In the genomic region with DNA sequence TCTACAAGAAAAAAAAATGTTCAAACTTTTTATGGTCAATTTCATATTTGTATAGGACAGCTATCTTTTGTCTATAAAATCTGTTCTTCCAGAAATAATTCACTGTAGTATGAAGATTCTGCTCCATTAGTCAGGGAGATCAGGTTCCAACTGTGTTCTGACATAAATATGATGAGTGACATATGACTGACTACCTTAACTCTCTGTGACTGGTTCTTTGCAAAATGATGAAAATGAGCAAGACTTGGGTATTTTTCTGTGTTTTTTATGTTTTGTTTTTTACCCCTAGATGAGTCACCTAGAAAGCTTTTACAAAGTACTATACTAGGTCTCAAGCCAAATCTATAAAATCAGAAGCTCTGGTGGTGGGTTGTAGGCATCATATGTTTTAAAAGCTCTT, we compare ENCODE assay signal across 27 cellular contexts.
"Had no signal": no experiment of that assay in that cellular context is flagged by ENCODE, and none has a peak within 500 bp of the region (broad histone marks: within the 10 kb centered on the region; RNA-seq: fewer than 3 reads in every experiment).

No MANE protein-coding gene starts in this region.

- H3K4me1 Mint-ChIP-seq: activated CD4-positive, alpha-beta T cell treated with anti-CD3 and anti-CD28 coated beads for 36 hours; activated CD4-positive, alpha-beta T cell treated with anti-CD3 and anti-CD28 coated beads, Interleukin-2, amount 10 ng/mL, durations not matched to agents 24 days and 14 days; activated naive CD4-positive, alpha-beta T cell treated with anti-CD3 and anti-CD28 coated beads, Interleukin-2, amount 50 U/mL, for 24 hours; activated naive CD8-positive, alpha-beta T cell treated with anti-CD3 and anti-CD28 coated beads for 36 hours; activated naive CD8-positive, alpha-beta T cell treated with anti-CD3 and anti-CD28 coated beads, Interleukin-2, amount 50 U/mL, for 24 hours had no signal

- H3K27me3 ChIP-seq: adrenal gland, body of pancreas, colonic mucosa, gastroesophageal sphincter, heart right ventricle, hepatocyte had no signal

- DNase-seq: activated CD4-positive, alpha-beta memory T cell treated with anti-CD3 and anti-CD28 coated beads for 36 hours; activated CD4-positive, alpha-beta T cell treated with anti-CD3 and anti-CD28 coated beads for 36 hours; activated CD4-positive, alpha-beta T cell treated with anti-CD3 and anti-CD28 coated beads, Interleukin-2, amount 10 ng/mL, durations not matched to agents 24 days and 14 days; activated CD4-positive, CD25-positive, alpha-beta regulatory T cell; activated CD4-positive, CD25-positive, alpha-beta regulatory T cell treated with anti-CD3 and anti-CD28 coated beads, Interleukin-2, amount 50 U/mL, for 72 hours; activated effector memory CD4-positive, alpha-beta T cell treated with anti-CD3 and anti-CD28 coated beads, Interleukin-2, amount 50 U/mL, for 16 hours; activated naive CD4-positive, alpha-beta T cell treated with anti-CD3 and anti-CD28 coated beads for 36 hours; activated naive CD8-positive, alpha-beta T cell treated with anti-CD3 and anti-CD28 coated beads for 36 hours; activated naive CD8-positive, alpha-beta T cell treated with anti-CD3 and anti-CD28 coated beads, Interleukin-2, amount 50 U/mL, for 24 hours; activated T-cell treated with anti-CD3 and anti-CD28 coated beads, Interleukin-2, amount 50 U/mL, for 48 hours; adrenal gland; amygdala; aorta; body of pancreas; central memory CD4-positive, alpha-beta T cell; cerebellar nuclear complex; colonic mucosa; effector CD8-positive, alpha-beta T cell; foreskin melanocyte; heart right ventricle; T-helper 2 cell had no signal

- H3K4me3 ChIP-seq: adrenal gland, body of pancreas, colonic mucosa, gastroesophageal sphincter, heart right ventricle, hepatocyte had no signal

- ATAC-seq: activated CD4-positive, alpha-beta T cell treated with anti-CD3 and anti-CD28 coated beads for 36 hours; activated naive CD8-positive, alpha-beta T cell treated with anti-CD3 and anti-CD28 coated beads, Interleukin-2, amount 50 U/mL, for 24 hours; body of pancreas; esophagus mucosa; gastroesophageal sphincter; heart right ventricle had no signal

- H2AFZ ChIP-seq: hepatocyte had no signal

- H3K9me3 ChIP-seq: body of pancreas, colonic mucosa had no signal

- H3K4me3 Mint-ChIP-seq: activated CD4-positive, alpha-beta memory T cell treated with anti-CD3 and anti-CD28 coated beads for 36 hours; activated CD4-positive, alpha-beta T cell treated with anti-CD3 and anti-CD28 coated beads for 36 hours; activated CD4-positive, alpha-beta T cell treated with anti-CD3 and anti-CD28 coated beads, Interleukin-2, amount 10 ng/mL, durations not matched to agents 24 days and 14 days; activated naive CD4-positive, alpha-beta T cell treated with anti-CD3 and anti-CD28 coated beads for 36 hours; activated naive CD4-positive, alpha-beta T cell treated with anti-CD3 and anti-CD28 coated beads, Interleukin-2, amount 50 U/mL, for 24 hours; activated naive CD8-positive, alpha-beta T cell treated with anti-CD3 and anti-CD28 coated beads for 36 hours; activated naive CD8-positive, alpha-beta T cell treated with anti-CD3 and anti-CD28 coated beads, Interleukin-2, amount 50 U/mL, for 24 hours; activated T-helper 1 cell treated with anti-CD3 and anti-CD28 coated beads, Interleukin-12 subunit alpha, Interleukin-12 subunit beta, Interleukin-2, Interleukin-4 antibody, amounts not matched to agents 30 ng/mL and 10 ng/mL and 1 ng/mL, durations not matched to agents 14 hours and 24 hours and 36 hours had no signal

- H3K36me3 Mint-ChIP-seq: activated CD4-positive, alpha-beta memory T cell treated with anti-CD3 and anti-CD28 coated beads for 36 hours; activated naive CD4-positive, alpha-beta T cell treated with anti-CD3 and anti-CD28 coated beads, Interleukin-2, amount 50 U/mL, for 24 hours; activated naive CD8-positive, alpha-beta T cell treated with anti-CD3 and anti-CD28 coated beads for 36 hours had no signal

- H3K27ac Mint-ChIP-seq: activated CD4-positive, alpha-beta memory T cell treated with anti-CD3 and anti-CD28 coated beads for 36 hours; activated CD4-positive, alpha-beta T cell treated with anti-CD3 and anti-CD28 coated beads for 36 hours; activated CD4-positive, alpha-beta T cell treated with anti-CD3 and anti-CD28 coated beads, Interleukin-2, amount 10 ng/mL, durations not matched to agents 24 days and 14 days; activated naive CD4-positive, alpha-beta T cell treated with anti-CD3 and anti-CD28 coated beads for 36 hours; activated naive CD4-positive, alpha-beta T cell treated with anti-CD3 and anti-CD28 coated beads, Interleukin-2, amount 50 U/mL, for 24 hours; activated naive CD8-positive, alpha-beta T cell treated with anti-CD3 and anti-CD28 coated beads for 36 hours; activated naive CD8-positive, alpha-beta T cell treated with anti-CD3 and anti-CD28 coated beads, Interleukin-2, amount 50 U/mL, for 24 hours; activated T-helper 1 cell treated with anti-CD3 and anti-CD28 coated beads, Interleukin-12 subunit alpha, Interleukin-12 subunit beta, Interleukin-2, Interleukin-4 antibody, amounts not matched to agents 30 ng/mL and 10 ng/mL and 1 ng/mL, durations not matched to agents 14 hours and 24 hours and 36 hours; activated T-helper 2 cell treated with anti-CD3 and anti-CD28 coated beads, Interferon-gamma antibody, Interleukin-2, Interleukin-4, amounts not matched to agents 10 μg/mL and 5 μg/mL and 100 μg/mL, durations not matched to agents 14 hours and 24 hours and 36 hours had no signal

- H3K79me2 ChIP-seq: hepatocyte had no signal

- H3K27ac ChIP-seq: adrenal gland, body of pancreas, colonic mucosa, gastroesophageal sphincter, heart right ventricle, hepatocyte had no signal

- H3K36me3 ChIP-seq: adrenal gland, colonic mucosa, gastroesophageal sphincter, heart right ventricle had no signal

- H3K4me2 ChIP-seq: hepatocyte had no signal
